In the genomic region with DNA sequence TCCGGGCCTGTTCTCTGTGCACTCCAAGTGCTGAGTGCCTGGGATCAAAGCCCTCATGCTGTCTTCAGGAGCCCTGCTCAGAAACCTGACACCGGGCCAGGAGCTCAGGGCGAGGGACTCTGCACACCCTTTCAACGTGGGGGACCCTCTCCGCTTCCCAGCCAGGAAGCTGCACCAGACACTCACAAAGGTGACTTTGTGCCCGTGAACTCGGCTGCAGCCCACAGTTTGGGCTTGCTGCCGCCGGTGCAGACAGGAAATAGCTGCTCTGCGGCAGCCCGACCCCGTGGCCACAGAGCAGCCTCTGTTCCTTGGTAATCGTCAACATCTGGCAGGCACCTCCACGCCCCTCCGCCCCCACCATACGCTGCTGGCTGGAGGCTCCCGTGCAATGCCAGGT, we compare ENCODE assay signal across 9 cellular contexts.
DNase-seq lines count a peak whose midpoint lies in the region; ATAC-seq, FAIRE-seq and TF ChIP-seq lines count a peak whose summit lies in the region.
"Had no signal": no experiment of that assay in that cellular context is flagged by ENCODE, and none has a peak within 500 bp of the region (broad histone marks: within the 10 kb centered on the region; RNA-seq: fewer than 3 reads in every experiment).

No MANE protein-coding gene starts in this region.

- no peak for FAIRE-seq in GM12892 (lab: Jason Lieb, UNC)
- FAIRE-seq in H54 (lab: Jason Lieb, UNC): no peak

- H3K36me3 Mint-ChIP-seq in activated naive CD4-positive, alpha-beta T cell treated with anti-CD3 and anti-CD28 coated beads for 36 hours (ENCODE audit: low read depth): peaks cover 4% of the 10 kb centered on the region
- peaks cover 18% of the 10 kb centered on the region for H3K36me3 Mint-ChIP-seq in stimulated activated memory B cell treated with anti-CD40 and anti-IgM and Interleukin-4, amounts not matched to agents 10 μg/mL and 1 μg/mL and 100 μg/mL, for 72 hours

- H3K4me1 Mint-ChIP-seq in activated naive CD4-positive, alpha-beta T cell treated with anti-CD3 and anti-CD28 coated beads for 36 hours (ENCODE audit: low read depth): peaks cover 22% of the 10 kb centered on the region
- H3K4me1 Mint-ChIP-seq in stimulated activated memory B cell treated with anti-CD40 and anti-IgM and Interleukin-4, amounts not matched to agents 10 μg/mL and 1 μg/mL and 100 μg/mL, for 72 hours: peaks cover 16% of the 10 kb centered on the region

- no peaks in the 10 kb centered on the region for H3K9me3 Mint-ChIP-seq in activated naive CD4-positive, alpha-beta T cell treated with anti-CD3 and anti-CD28 coated beads for 36 hours
- peaks cover 9% of the 10 kb centered on the region for H3K9me3 Mint-ChIP-seq in stimulated activated memory B cell treated with anti-CD40 and anti-IgM and Interleukin-4, amounts not matched to agents 10 μg/mL and 1 μg/mL and 100 μg/mL, for 72 hours

- intact Hi-C loops in Right ventricle myocardium superior (cut with DNase I) (no loop called here), Right ventricle myocardium inferior (cut with DNase I) (no loop called here)
- intact Hi-C loops in activated naive CD4-positive, alpha-beta T cell treated with anti-CD3 and anti-CD28 coated beads for 36 hours (cut with micrococcal nuclease): loop anchor here (2.0 kb wide), 1 partner anchor 63 kb away; no protein-coding TSS in a partner anchor

- DNase-seq in Right ventricle myocardium superior (no peak), Right ventricle myocardium inferior (ENCODE audit: missing footprints) (no peak), lung microvascular endothelial cell (ENCODE audit: low read depth in 2 of 2) (peak; percentile 43 to 71), GM12892 (ENCODE audit: insufficient read length) (no peak), ACHN (no peak), H54 (ENCODE audit: insufficient read length, low spot score) (no peak)
- DNase-seq in activated naive CD4-positive, alpha-beta T cell treated with anti-CD3 and anti-CD28 coated beads for 36 hours: peak; percentile 64

- TF ChIP-seq POLR2A in GM12892 (IDR thresholded peaks at IDR 0.05; ENCODE audit: low read depth, low read length) (no peak), H54 (IDR thresholded peaks at IDR 0.05; ENCODE audit: low read depth, low read length) (no peak)

- peak; percentile 41 for ATAC-seq in Right ventricle myocardium superior (ENCODE audit: poor library complexity)
- ATAC-seq in Right ventricle myocardium inferior: no peak
- ATAC-seq in stimulated activated memory B cell treated with anti-CD40 and anti-IgM and Interleukin-4, amounts not matched to agents 10 μg/mL and 1 μg/mL and 100 μg/mL, for 72 hours: peak; percentile 76
- ATAC-seq: Panc1 had no signal

- CTCF ChIA-PET in activated naive CD4-positive, alpha-beta T cell treated with anti-CD3 and anti-CD28 coated beads for 36 hours (lab: Charles Lee): no interaction called here

- H3K27ac Mint-ChIP-seq in activated naive CD4-positive, alpha-beta T cell treated with anti-CD3 and anti-CD28 coated beads for 36 hours: no peak overlapping the region
- H3K27ac Mint-ChIP-seq in stimulated activated memory B cell treated with anti-CD40 and anti-IgM and Interleukin-4, amounts not matched to agents 10 μg/mL and 1 μg/mL and 100 μg/mL, for 72 hours: peak overlapping the region; percentile 33

- H3K27me3 Mint-ChIP-seq in activated naive CD4-positive, alpha-beta T cell treated with anti-CD3 and anti-CD28 coated beads for 36 hours (ENCODE audit: low read depth): no peaks in the 10 kb centered on the region
- no peaks in the 10 kb centered on the region for H3K27me3 Mint-ChIP-seq in stimulated activated memory B cell treated with anti-CD40 and anti-IgM and Interleukin-4, amounts not matched to agents 10 μg/mL and 1 μg/mL and 100 μg/mL, for 72 hours

- in situ Hi-C loops in ACHN (cut with HindIII; ENCODE audit: low pct_ligation_motif_present, low pct_unique_long_range_greater_than_20kb, low sequenced_read_pairs): no loop called here

- H3K4me3 Mint-ChIP-seq in activated naive CD4-positive, alpha-beta T cell treated with anti-CD3 and anti-CD28 coated beads for 36 hours: peak overlapping the region; percentile 45
- H3K4me3 Mint-ChIP-seq in stimulated activated memory B cell treated with anti-CD40 and anti-IgM and Interleukin-4, amounts not matched to agents 10 μg/mL and 1 μg/mL and 100 μg/mL, for 72 hours: peak overlapping the region; percentile 64

Comparison
In these comparisons a context has a peak if more than half of its experiments do, and no peak if none do; other contexts are left out.
1. DNase-seq: peak in activated naive CD4-positive, alpha-beta T cell treated with anti-CD3 and anti-CD28 coated beads for 36 hours (single experiment) and lung microvascular endothelial cell (2 of 2); none in Right ventricle myocardium superior (single experiment), Right ventricle myocardium inferior (single experiment), GM12892 (single experiment), ACHN (single experiment) and H54 (single experiment).